Comparison of ENCODE assay signal across 23 cellular contexts in the genomic region with DNA sequence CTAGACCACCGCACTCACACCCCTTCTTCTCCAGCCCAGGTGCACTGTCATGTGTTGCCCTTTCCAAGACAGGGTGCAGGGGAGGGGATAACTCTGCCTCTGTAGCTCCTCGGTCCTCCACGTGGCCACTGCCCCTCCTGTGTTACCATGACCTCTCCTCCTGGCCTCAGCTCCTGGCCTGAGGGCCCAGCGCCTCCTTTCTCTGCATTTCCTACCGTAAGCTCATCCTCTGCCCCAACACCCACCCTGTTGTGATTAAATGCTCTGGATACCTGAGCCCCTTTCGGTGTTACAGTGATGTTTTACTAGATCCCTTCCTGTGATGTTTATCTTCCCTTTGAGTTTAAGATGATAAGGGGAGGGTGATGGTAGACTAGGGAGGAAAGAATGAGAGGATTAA.
"Had no signal": no experiment of that assay in that cellular context is flagged by ENCODE, and none has a peak within 500 bp of the region (broad histone marks: within the 10 kb centered on the region; RNA-seq: fewer than 3 reads in every experiment).

No MANE protein-coding gene starts in this region.

- H3K4me3 ChIP-seq: gastrocnemius medialis, right lobe of liver, thoracic aorta, uterus had no signal

- H3K4me1 ChIP-seq: right lobe of liver, uterus had no signal

- DNase-seq: activated CD4-positive, alpha-beta memory T cell treated with anti-CD3 and anti-CD28 coated beads, Interleukin-2, amount 10 ng/mL, durations not matched to agents 7 days and 5 days; activated CD4-positive, alpha-beta T cell treated with anti-CD3 and anti-CD28 coated beads for 1 hour; activated CD4-positive, alpha-beta T cell treated with anti-CD3 and anti-CD28 coated beads, Interleukin-2, amount 10 ng/mL, durations not matched to agents 7 days and 5 days; activated CD8-positive, alpha-beta memory T cell treated with anti-CD3 and anti-CD28 coated beads, Interleukin-2, amount 50 U/mL, for 48 hours; activated naive CD8-positive, alpha-beta T cell treated with anti-CD3 and anti-CD28 coated beads, Interleukin-2, amount 50 U/mL, for 24 hours; activated T-cell treated with anti-CD3 and anti-CD28 coated beads, Interleukin-2, amount 50 U/mL, for 24 hours; amygdala; dermis blood vessel endothelial cell; effector CD4-positive, alpha-beta T cell; erythroblast; gastrocnemius medialis; glutamatergic neuron; left cardiac atrium; mammary epithelial cell; midbrain; naive thymus-derived CD4-positive, alpha-beta T cell; right lobe of liver; stimulated activated CD4-positive, alpha-beta T cell treated with anti-CD3 and anti-CD28 coated beads, Interleukin-2, amount 100 ng/mL, for 48 hours; T-helper 17 cell; T1000; uterus had no signal

- H3K27me3 ChIP-seq: gastrocnemius medialis, right lobe of liver, uterus had no signal

- H3K36me3 ChIP-seq: gastrocnemius medialis, right lobe of liver, thoracic aorta, uterus had no signal

- H3K27ac ChIP-seq: gastrocnemius medialis, right lobe of liver, thoracic aorta, uterus had no signal

- H3K9me3 ChIP-seq: right lobe of liver had no signal

- ATAC-seq: activated T-helper 17 cell treated with anti-CD3 and anti-CD28 coated beads, Interleukin-2, amount 50 U/mL, for 72 hours; gastrocnemius medialis; left cardiac atrium; naive thymus-derived CD4-positive, alpha-beta T cell; right lobe of liver; T-helper 17 cell had no signal
